ENCODE assay signal across 8 cellular contexts in genomic region chr11:64181506-64182411, GRCh38. TPM values are rescaled to one million over a fixed set of nuclear protein-coding genes. Genes with fewer than 3 reads are reported as not detected.
DNase-seq lines count a peak whose midpoint lies in the region; ATAC-seq and TF ChIP-seq lines count a peak whose summit lies in the region.

No MANE protein-coding gene starts in this region.

- no peaks in the 10 kb centered on the region for H3K27me3 ChIP-seq in CD4-positive, alpha-beta T cell (ENCODE audit: control insufficient read depth, insufficient read depth, low read length)
- H3K27me3 ChIP-seq in parathyroid adenoma (ENCODE audit: control insufficient read depth, insufficient read depth, low read length), result no peaks in the 10 kb centered on the region

- H3K4me2 ChIP-seq in parathyroid adenoma (ENCODE audit: low read length), result peak overlapping the region; percentile 50

- H3K4me1 ChIP-seq in parathyroid adenoma, result peaks cover 4% of the 10 kb centered on the region

- H3K9me3 ChIP-seq in CD4-positive, alpha-beta T cell (ENCODE audit: control insufficient read depth, low read length), result no peaks in the 10 kb centered on the region
- H3K9me3 ChIP-seq in parathyroid adenoma (ENCODE audit: control insufficient read depth, low read length), result no peaks in the 10 kb centered on the region

- no peak overlapping the region for H3K27ac Mint-ChIP-seq in CD4-positive, alpha-beta T cell
- no peak overlapping the region for H3K27ac Mint-ChIP-seq in activated naive CD8-positive, alpha-beta T cell

- POLR2A ChIA-PET in CD4-positive, alpha-beta T cell (lab: Charles Lee), result interaction anchor here (1.1 kb wide), 1 partner anchor 23 kb away, joined by 3 read pairs; no protein-coding TSS in a partner anchor

- peaks cover 7% of the 10 kb centered on the region for H3K36me3 Mint-ChIP-seq in CD4-positive, alpha-beta T cell (ENCODE audit: low read depth)
- no peaks in the 10 kb centered on the region for H3K36me3 Mint-ChIP-seq in activated naive CD8-positive, alpha-beta T cell

- no peak overlapping the region for H3K9ac ChIP-seq in parathyroid adenoma

- H3K27me3 Mint-ChIP-seq in CD4-positive, alpha-beta T cell, result no peaks in the 10 kb centered on the region
- H3K27me3 Mint-ChIP-seq in activated naive CD8-positive, alpha-beta T cell, result no peaks in the 10 kb centered on the region

- no peak for ATAC-seq in CD4-positive, alpha-beta T cell (ENCODE audit: poor library complexity)
- ATAC-seq in Right ventricle myocardium inferior (peak; percentile 73), HG02678 (IDR thresholded peaks at IDR 0.05; ENCODE audit: unreplicated experiment) (no peak), HG03442 (IDR thresholded peaks at IDR 0.05; ENCODE audit: unreplicated experiment) (no peak)

- CTCF ChIA-PET in CD4-positive, alpha-beta T cell (lab: Charles Lee), result no interaction called here

- no peak overlapping the region for H3K27ac ChIP-seq in CD4-positive, alpha-beta T cell (ENCODE audit: low read depth, low read length)
- peak overlapping the region; percentile 33 for H3K27ac ChIP-seq in parathyroid adenoma

- no peaks in the 10 kb centered on the region for H3K36me3 ChIP-seq in parathyroid adenoma (ENCODE audit: control insufficient read depth, insufficient read depth, low read length)

- H3K4me1 Mint-ChIP-seq in CD4-positive, alpha-beta T cell (ENCODE audit: low read depth), result peaks cover 39% of the 10 kb centered on the region
- peaks cover 40% of the 10 kb centered on the region for H3K4me1 Mint-ChIP-seq in activated naive CD8-positive, alpha-beta T cell (ENCODE audit: low read depth)

- no peak for TF ChIP-seq CTCF in CD4-positive, alpha-beta T cell (IDR thresholded peaks at IDR 0.05)
- TF ChIP-seq CTCF in parathyroid adenoma (IDR thresholded peaks at IDR 0.05), result no peak

- peak in 4 of 10 experiments; percentile 14 to 30 (median 23) for DNase-seq in CD4-positive, alpha-beta T cell
- DNase-seq in HCEC 1CT (peak; percentile 90), OCI-M1 (lab: John Stamatoyannopoulos, UW) (peak; percentile 93), Right ventricle myocardium inferior (ENCODE audit: missing footprints) (peak; percentile 95)

- peak overlapping the region; percentile 17 for H3K4me3 ChIP-seq in parathyroid adenoma (ENCODE audit: low read depth, low read length)

- peaks cover 1% of the 10 kb centered on the region for H3K79me2 ChIP-seq in parathyroid adenoma

- intact Hi-C loops in CD4-positive, alpha-beta T cell (cut with DNase I, micrococcal nuclease), result no loop called here
- intact Hi-C loops in Right ventricle myocardium inferior (cut with DNase I), result loop anchor here (2.0 kb wide), 1 partner anchor 15 kb away; the partner anchor contains the start of gene MACROD1

- peak overlapping the region; percentile 30 for H3K4me3 Mint-ChIP-seq in CD4-positive, alpha-beta T cell
- H3K4me3 Mint-ChIP-seq in activated naive CD8-positive, alpha-beta T cell, result peak overlapping the region; percentile 7

- no peaks in the 10 kb centered on the region for H3K9me3 Mint-ChIP-seq in CD4-positive, alpha-beta T cell
- H3K9me3 Mint-ChIP-seq in activated naive CD8-positive, alpha-beta T cell (ENCODE audit: low read depth), result no peaks in the 10 kb centered on the region

- H2AFZ ChIP-seq in parathyroid adenoma, result peak overlapping the region; percentile 34

RNA-seq across cellular contexts. Expression of gene STIP1, which starts 4.2 kb away (rescaled TPM):
- 10 to 100 TPM; 29.0 to 37.5 TPM for total RNA-seq in CD4-positive, alpha-beta T cell
- 124 TPM for total RNA-seq in Right ventricle myocardium inferior

RNA-seq across cellular contexts. Expression of gene MACROD1, which starts 15.8 kb away (rescaled TPM):
- 1 to 10 TPM; 6.0 to 6.3 TPM for total RNA-seq in CD4-positive, alpha-beta T cell
- 119 TPM for total RNA-seq in Right ventricle myocardium inferior

RNA-seq across cellular contexts. Expression of gene FERMT3, which starts 24.8 kb away (rescaled TPM):
- 10 to 100 TPM; 55.8 to 61.1 TPM for total RNA-seq in CD4-positive, alpha-beta T cell
- total RNA-seq in Right ventricle myocardium inferior, result 9.6 TPM

RNA-seq across cellular contexts. Expression of gene TRPT1, which starts 44.2 kb away (rescaled TPM):
- total RNA-seq in CD4-positive, alpha-beta T cell, result 10 to 100 TPM; 11.3 to 11.5 TPM
- 71.9 TPM for total RNA-seq in Right ventricle myocardium inferior

RNA-seq across cellular contexts. Expression of gene NUDT22, which starts 44.3 kb away (rescaled TPM):
- total RNA-seq in CD4-positive, alpha-beta T cell, result 10 to 100 TPM; 26.8 to 26.9 TPM
- 66.4 TPM for total RNA-seq in Right ventricle myocardium inferior

Comparison
In these comparisons a context has a peak if more than half of its experiments do, and no peak if none do; other contexts are left out.
1. RNA of gene MACROD1, which starts 15.8 kb away (total RNA-seq): 119 TPM in Right ventricle myocardium inferior (single experiment); 6.0 to 6.3 TPM in CD4-positive, alpha-beta T cell; every median in the first group is over 10 times any median in the second.